ENCODE assay signal across 10 cellular contexts in genomic region chrX:24426921-24427746, GRCh38. TPM values are rescaled to one million over a fixed set of nuclear protein-coding genes. Genes with fewer than 3 reads are reported as not detected.
DNase-seq lines count a peak whose midpoint lies in the region; ATAC-seq and TF ChIP-seq lines count a peak whose summit lies in the region.
"Had no signal": no experiment of that assay in that cellular context is flagged by ENCODE, and none has a peak within 500 bp of the region (broad histone marks: within the 10 kb centered on the region; RNA-seq: fewer than 3 reads in every experiment).

No MANE protein-coding gene starts in this region.

- H3K79me1 ChIP-seq in trophoblast cell (ENCODE audit: low read length): no peaks in the 10 kb centered on the region

- no peak overlapping the region for H3K4ac ChIP-seq in trophoblast cell (ENCODE audit: low read depth, low read length)

- H3K27ac ChIP-seq in DND-41 (ENCODE audit: low read length): no peak overlapping the region
- no peak overlapping the region for H3K27ac ChIP-seq in trophoblast cell (ENCODE audit: low read depth, low read length)

- no peak for TF ChIP-seq CTCF in DND-41 (IDR thresholded peaks at IDR 0.05; ENCODE audit: borderline replicate concordance, extremely low read depth, low read length, poor library complexity, severe bottlenecking)

- WGBS in trophoblast cell (ENCODE audit: extremely low coverage, insufficient coverage, insufficient read length): no CpG with 5 or more reads among the region's 10 CpGs

- no peaks in the 10 kb centered on the region for H4K20me1 ChIP-seq in DND-41 (ENCODE audit: insufficient read depth, low read length)

- DNase-seq in DND-41 (peak; percentile 6), adipocyte (ENCODE audit: low read depth) (peak; percentile 27), foreskin melanocyte (peak; percentile 28), trophoblast cell (no peak), AG20443 (ENCODE audit: low spot score) (no peak), NCI-H2081 treated with DMSO at 0.1 percent for 48 hours (lab: John Stamatoyannopoulos, UW) (no peak), NCI-H146 (lab: John Stamatoyannopoulos, UW) (no peak), putamen (ENCODE audit: low spot score) (no peak)
- DNase-seq: AML-193, NCI-H1436 had no signal

- H3K4me3 ChIP-seq in DND-41 (ENCODE audit: low read depth in 1 of 2, low read length in 2 of 2) (no peak overlapping the region), adipocyte (ENCODE audit: low read length) (no peak overlapping the region), trophoblast cell (ENCODE audit: low read depth, low read length) (no peak overlapping the region)

- H3K36me3 ChIP-seq in DND-41 (ENCODE audit: insufficient read depth, low read length) (no peaks in the 10 kb centered on the region), adipocyte (ENCODE audit: control insufficient read depth, insufficient read depth, low read length, severe bottlenecking) (no peaks in the 10 kb centered on the region), trophoblast cell (ENCODE audit: control insufficient read depth in 1 of 2, insufficient read depth in 2 of 2, low read length in 2 of 2) (no peaks in the 10 kb centered on the region)

- H2BK5ac ChIP-seq in trophoblast cell (ENCODE audit: low read depth, low read length, poor library complexity): no peak overlapping the region

- H4K12ac ChIP-seq in trophoblast cell (ENCODE audit: low read depth, low read length): no peak overlapping the region

- no peak overlapping the region for H3K23ac ChIP-seq in trophoblast cell (ENCODE audit: low read length)

- no peaks in the 10 kb centered on the region for H3K9me3 ChIP-seq in DND-41 (ENCODE audit: insufficient read depth, low read length, severe bottlenecking)
- no peaks in the 10 kb centered on the region for H3K9me3 ChIP-seq in adipocyte (ENCODE audit: control insufficient read depth, low read length)
- H3K9me3 ChIP-seq in trophoblast cell (ENCODE audit: insufficient read depth, low read depth, low read length): no peaks in the 10 kb centered on the region

- peak overlapping the region; percentile 61 for H4K8ac ChIP-seq in trophoblast cell (ENCODE audit: low read depth, low read length)

- no peak overlapping the region for H2AK5ac ChIP-seq in trophoblast cell (ENCODE audit: low read length)

- ATAC-seq in DND-41 (ENCODE audit: insufficient read depth, low read depth): peak; percentile 57; the same call in 2 of the 3 replicates

- H3K4me1 ChIP-seq in DND-41 (ENCODE audit: insufficient read depth, low read length) (peaks cover 15% of the 10 kb centered on the region; the same call in 1 of the 2 replicates), adipocyte (ENCODE audit: control insufficient read depth, insufficient read depth, low read length) (peaks cover 26% of the 10 kb centered on the region), trophoblast cell (ENCODE audit: control insufficient read depth in 1 of 2, insufficient read depth in 2 of 2, low read length in 2 of 2) (no peaks in the 10 kb centered on the region)

- no peak overlapping the region for H2BK120ac ChIP-seq in trophoblast cell (ENCODE audit: insufficient read depth, low read length, poor library complexity)

- H2BK12ac ChIP-seq in trophoblast cell (ENCODE audit: low read length): no peak overlapping the region

- peak overlapping the region; percentile 64 for H2AFZ ChIP-seq in DND-41 (ENCODE audit: low read depth, low read length)
- no peak overlapping the region for H2AFZ ChIP-seq in trophoblast cell (ENCODE audit: insufficient read depth, low read length, poor library complexity)

- H3K79me2 ChIP-seq in DND-41 (ENCODE audit: insufficient read depth, low read length): no peaks in the 10 kb centered on the region
- no peaks in the 10 kb centered on the region for H3K79me2 ChIP-seq in trophoblast cell (ENCODE audit: control insufficient read depth, insufficient read depth, low read length, poor library complexity)

- H3K27me3 ChIP-seq in DND-41 (ENCODE audit: insufficient read depth, low read length, poor library complexity) (no peaks in the 10 kb centered on the region), adipocyte (replicated peaks; ENCODE audit: control insufficient read depth, insufficient read depth, low read length) (peaks cover 2% of the 10 kb centered on the region), trophoblast cell (ENCODE audit: insufficient read depth, low read length) (no peaks in the 10 kb centered on the region)

- H3K18ac ChIP-seq in trophoblast cell (ENCODE audit: low read length): no peak overlapping the region

- H3K4me2 ChIP-seq in DND-41 (ENCODE audit: insufficient read depth, low read length) (no peak overlapping the region), trophoblast cell (ENCODE audit: low read length) (no peak overlapping the region)

- H4K91ac ChIP-seq in trophoblast cell (ENCODE audit: low read depth, low read length): no peak overlapping the region

- H3K9ac ChIP-seq in DND-41 (ENCODE audit: low read depth, low read length) (no peak overlapping the region), adipocyte (ENCODE audit: low read length) (peak overlapping the region; percentile 57), trophoblast cell (ENCODE audit: low read length) (no peak overlapping the region)

- H3K14ac ChIP-seq in trophoblast cell (ENCODE audit: low read length): no peak overlapping the region

RNA-seq across cellular contexts. Expression of gene PDK3, which starts 38.0 kb away (rescaled TPM):
- polyA plus RNA-seq in trophoblast cell (2013): 7.8 and 8.2 TPM in 2 replicates

Comparison
In these comparisons a context has a peak if more than half of its experiments do, and no peak if none do; other contexts are left out.
1. DNase-seq: peak in DND-41 (single experiment), adipocyte (single experiment) and foreskin melanocyte (single experiment); none in trophoblast cell (0 of 2), AG20443 (single experiment), NCI-H2081 treated with DMSO at 0.1 percent for 48 hours (single experiment), NCI-H146 (single experiment) and putamen (single experiment).